Comparison of ENCODE assay signal across 8 cellular contexts in genomic region chr9:113059581-113060284, GRCh38. TPM values are rescaled to one million over a fixed set of nuclear protein-coding genes. Genes with fewer than 3 reads are reported as not detected.
DNase-seq lines count a peak whose midpoint lies in the region; ATAC-seq, FAIRE-seq and TF ChIP-seq lines count a peak whose summit lies in the region.
"Not testable (repeated sequence)": the region's sequence is repeated elsewhere in the genome, so short reads cannot be mapped to it uniquely, and the experiment has no call there.
"Had no signal": no experiment of that assay in that cellular context is flagged by ENCODE, and none has a peak within 500 bp of the region (broad histone marks: within the 10 kb centered on the region; RNA-seq: fewer than 3 reads in every experiment).

No MANE protein-coding gene starts in this region.

- not testable (repeated sequence) for H2BK120ac ChIP-seq in H1 (replicated peaks; ENCODE audit: low read depth, low read length)

- H2BK15ac ChIP-seq in H1 (ENCODE audit: low read length), result not testable (repeated sequence)

- H4K91ac ChIP-seq in H1 (replicated peaks; ENCODE audit: insufficient read length, low read length), result not testable (repeated sequence)

- H3F3A ChIP-seq in SK-N-SH (replicated peaks; ENCODE audit: insufficient read depth), result not testable (repeated sequence)

- H3K4me3 ChIP-seq in SK-N-SH (ENCODE audit: low read depth in 2 of 2, low read length in 1 of 2) (peak overlapping the region in 1 of 2 experiments; percentile 7; a peak in 1 of 4 replicates), H1 (ENCODE audit: extremely low read depth in 1 of 4, insufficient read depth in 2 of 4, low read depth in 3 of 4, low read length in 4 of 4) (peak overlapping the region in 1 of 4 experiments; percentile 40; a peak in 1 of 8 replicates)
- H3K4me3 ChIP-seq in lower lobe of right lung, result not testable (repeated sequence)

- POLR2A ChIA-PET in SK-N-SH (lab: Yijun Ruan, JAX); H1 (lab: Charles Lee; ENCODE audit: partially characterized antibody): not testable (repeated sequence)

- H3K9me3 ChIP-seq in SK-N-SH, lower lobe of right lung: not testable (repeated sequence)
- peaks cover 0 to 22% of the 10 kb centered on the region in 2 experiments; a peak in 2 of 4 replicates for H3K9me3 ChIP-seq in H1 (ENCODE audit: insufficient read depth in 2 of 2, low read depth in 1 of 2, low read length in 1 of 2)

- H2AK5ac ChIP-seq in H1 (ENCODE audit: low read depth, low read length), result not testable (repeated sequence)

- not testable (repeated sequence) for TF ChIP-seq EP300 in SK-N-SH (IDR thresholded peaks at IDR 0.05; ENCODE audit: borderline replicate concordance in 1 of 2, low read depth in 1 of 2, low read length in 1 of 2); H1 (IDR thresholded peaks at IDR 0.05; ENCODE audit: borderline replicate concordance in 1 of 2, low read depth in 2 of 2, low read length in 2 of 2)

- not testable (repeated sequence) for H3K79me2 ChIP-seq in SK-N-SH (ENCODE audit: insufficient read depth); H1 (ENCODE audit: control insufficient read depth in 1 of 2, insufficient read depth in 2 of 2, low read length in 2 of 2)

- DNase-seq in EH (ENCODE audit: low read depth), result peak; percentile 4
- peak; percentile 57 for DNase-seq in NCI-H146 (lab: John Stamatoyannopoulos, UW)
- peak; percentile 60 for DNase-seq in SK-N-SH
- DNase-seq in activated naive CD4-positive, alpha-beta T cell treated with Interleukin-2 at 50 U/mL for 16 hours, result peak; percentile 9
- DNase-seq in H1 (ENCODE audit: low read depth in 1 of 2, low spot score in 2 of 2), result peak in 1 of 2 experiments; percentile 67
- DNase-seq in lower lobe of right lung, result peak; percentile 32
- peak; percentile 14 for DNase-seq in stimulated activated CD4-positive, alpha-beta T cell treated with anti-CD3 and anti-CD28 coated beads, Interleukin-15, amount 100 ng/mL, for 24 hours

- not testable (repeated sequence) for H3K14ac ChIP-seq in H1 (ENCODE audit: insufficient read length)

- not testable (repeated sequence) for TF ChIP-seq POLR2A in H1 (IDR thresholded peaks at IDR 0.05; ENCODE audit: control extremely low read depth in 1 of 2, low read depth in 2 of 2, low read length in 2 of 2)

- intact Hi-C loops in lower lobe of right lung (cut with DNase I), result not testable (repeated sequence)

- H2AFZ ChIP-seq in SK-N-SH (ENCODE audit: low read depth); H1 (ENCODE audit: low read length): not testable (repeated sequence)

- H2BK20ac ChIP-seq in H1 (ENCODE audit: low read length), result not testable (repeated sequence)

- not testable (repeated sequence) for H3K27me3 ChIP-seq in SK-N-SH (ENCODE audit: insufficient read depth)
- peaks cover 39 to 52% (median 49%) of the 10 kb centered on the region in 4 experiments for H3K27me3 ChIP-seq in H1 (replicated peaks in 1 of 4; ENCODE audit: control insufficient read depth in 3 of 4, extremely low read depth in 1 of 4, insufficient read depth in 3 of 4, low read length in 3 of 4)
- H3K27me3 ChIP-seq in lower lobe of right lung (ENCODE audit: low read depth), result peaks cover 24% of the 10 kb centered on the region

- H3K27ac ChIP-seq in SK-N-SH (ENCODE audit: low read depth in 2 of 2, low read length in 1 of 2); H1 (ENCODE audit: low read depth, low read length); lower lobe of right lung: not testable (repeated sequence)

- H3K9me2 ChIP-seq in SK-N-SH, result not testable (repeated sequence)

- H2BK12ac ChIP-seq in H1 (ENCODE audit: low read depth, low read length), result not testable (repeated sequence)

- H4K20me1 ChIP-seq in SK-N-SH (ENCODE audit: insufficient read depth); H1 (replicated peaks in 1 of 2; ENCODE audit: control insufficient read depth in 1 of 2, insufficient read depth in 2 of 2, low read length in 2 of 2): not testable (repeated sequence)

- peaks cover 10% of the 10 kb centered on the region for H3K23me2 ChIP-seq in H1 (ENCODE audit: low read depth, low read length)

- not testable (repeated sequence) for H3K23ac ChIP-seq in H1 (ENCODE audit: insufficient read length)

- H3K4ac ChIP-seq in H1 (replicated peaks; ENCODE audit: insufficient read length, low read depth, low read length), result not testable (repeated sequence)

- not testable (repeated sequence) for H3K36me3 ChIP-seq in SK-N-SH (replicated peaks in 1 of 2; ENCODE audit: control insufficient read depth in 1 of 2, insufficient read depth in 2 of 2, low read length in 1 of 2); H1 (ENCODE audit: control insufficient read depth in 2 of 4, insufficient read depth in 4 of 4, low read length in 3 of 4); lower lobe of right lung

- H4K5ac ChIP-seq in H1 (ENCODE audit: insufficient read length, low read depth, low read length), result not testable (repeated sequence)

- not testable (repeated sequence) for FAIRE-seq in H1 (lab: Jason Lieb, UNC)

- H3K4me1 ChIP-seq in SK-N-SH (ENCODE audit: control insufficient read depth in 1 of 2, insufficient read depth in 2 of 2, low read depth in 1 of 2, low read length in 1 of 2); H1 (replicated peaks in 1 of 4; ENCODE audit: control insufficient read depth in 3 of 4, insufficient read depth in 4 of 4, low read length in 3 of 4); lower lobe of right lung: not testable (repeated sequence)

- not testable (repeated sequence) for TF ChIP-seq CTCF in SK-N-SH (IDR thresholded peaks at IDR 0.05); H1 (IDR thresholded peaks at IDR 0.05; ENCODE audit: control extremely low read depth in 1 of 3, insufficient read depth in 1 of 3, low read depth in 1 of 3, low read length in 3 of 3); lower lobe of right lung (IDR thresholded peaks at IDR 0.05)

- ATAC-seq in lower lobe of right lung, result not testable (repeated sequence)

- not testable (repeated sequence) for H3K18ac ChIP-seq in H1 (ENCODE audit: extremely low read depth, low read length)

- not testable (repeated sequence) for H3K4me2 ChIP-seq in SK-N-SH
- H3K4me2 ChIP-seq in H1 (ENCODE audit: insufficient read depth in 1 of 2, low read depth in 2 of 2, low read length in 2 of 2), result peak overlapping the region; percentile 23 to 49; a peak in 1 of 4 replicates

- H2BK5ac ChIP-seq in H1 (ENCODE audit: low read depth, low read length), result not testable (repeated sequence)

- H4K8ac ChIP-seq in H1 (ENCODE audit: extremely low read depth, insufficient read depth, low read length), result not testable (repeated sequence)

- not testable (repeated sequence) for H3K9ac ChIP-seq in SK-N-SH; H1 (replicated peaks in 1 of 4; ENCODE audit: extremely low read depth in 1 of 4, low read depth in 3 of 4, low read length in 3 of 4)

- CTCF ChIA-PET in SK-N-SH (lab: Yijun Ruan, JAX); H1 (lab: Charles Lee; ENCODE audit: partially characterized antibody): not testable (repeated sequence)

- H3K79me1 ChIP-seq in H1 (ENCODE audit: low read depth, low read length), result not testable (repeated sequence)

- WGBS in SK-N-SH (ENCODE audit: low lambda C conversion rate), result 19% methylated on average over 30 of the region's 61 CpGs
- WGBS in H1 (ENCODE audit: extremely low coverage in 1 of 2, insufficient coverage in 1 of 2, insufficient read length in 1 of 2, insufficient replicate concordance in 2 of 2, low coverage in 1 of 2, low lambda C conversion rate in 2 of 2, missing lambda C conversion rate in 1 of 2), 2 experiments, result 23% methylated on average over 44 of the region's 61 CpGs; no CpG with 5 or more reads in 1 of the 2 experiments

- TF ChIP-seq RAD21 in SK-N-SH (IDR thresholded peaks at IDR 0.05; ENCODE audit: low read length); H1 (IDR thresholded peaks at IDR 0.05 in 1 of 2, conservative IDR thresholded peaks at IDR 0.05 in 1 of 2; ENCODE audit: low read depth in 2 of 2, low read length in 2 of 2): not testable (repeated sequence)

- not testable (repeated sequence) for H3K56ac ChIP-seq in H1 (replicated peaks; ENCODE audit: insufficient read length, low read depth, low read length)

TF ChIP-seq in SK-N-SH, 30 proteins besides CTCF, POLR2A, EP300 and RAD21:
- TF ChIP-seq GABPA (IDR thresholded peaks at IDR 0.05; ENCODE audit: low read depth), result peak; percentile 53

TF ChIP-seq in H1, 55 proteins besides CTCF, POLR2A, EP300 and RAD21 (continues in another document):
- TF ChIP-seq EZH2 (IDR thresholded peaks at IDR 0.05; ENCODE audit: low read depth, low read length, severe bottlenecking) (peak; percentile 79), SUZ12 (IDR thresholded peaks at IDR 0.05; ENCODE audit: low read length) (peak; percentile 82)

RNA-seq across cellular contexts. Expression of gene ZFP37, which starts 3.2 kb away (rescaled TPM):
- polyA plus RNA-seq in SK-N-SH (2012; rRNA removed) (0.58 and 0.67 TPM in 2 replicates), H1 (2011; rRNA removed) (0.25 and 0.38 TPM in 2 replicates)
- 0.79 and 0.99 TPM in 2 replicates for polyA plus RNA-seq in SK-N-SH (2012; cell fraction: cytosol; rRNA removed)
- 0.86 and 1.2 TPM in 2 replicates for polyA plus RNA-seq in SK-N-SH (2012; cell fraction: nucleus; rRNA removed)
- total RNA-seq in H1 (2021; fragmentation: NEBNext Ultra II Directional; extraction: Animal tissue kit (Norgen Biotek cat#: 25700)), result 4.4 and 5.1 TPM in 2 replicates
- polyA plus RNA-seq in H1 (2011; cell fraction: cytosol; rRNA removed), result 0.78 TPM
- polyA plus RNA-seq in H1 (2011; cell fraction: nucleus; rRNA removed), result 0.71 TPM
- polyA plus RNA-seq in H1 (2012, experiment 1 of 2), result 1.7 to 2.3 TPM (median 2.1 TPM) in 4 replicates
- 0.17 TPM for polyA plus RNA-seq in H1 (2012, experiment 2 of 2)
- polyA plus RNA-seq in H1 (2013, experiment 1 of 2), result 1.6 TPM
- 2.0 TPM for polyA plus RNA-seq in H1 (2013, experiment 2 of 2)
- 1.1 and 2.2 TPM in 2 replicates for polyA minus RNA-seq in H1 (2011; rRNA and poly(A)+ RNA removed)
- 1.5 TPM for polyA minus RNA-seq in H1 (2011; cell fraction: cytosol; rRNA and poly(A)+ RNA removed)
- 2.9 TPM for polyA minus RNA-seq in H1 (2011; cell fraction: nucleus; rRNA and poly(A)+ RNA removed)
- total RNA-seq in lower lobe of right lung, result 1.1 TPM

RNA-seq across cellular contexts. Expression of gene ZNF883, which starts 47.7 kb away (rescaled TPM):
- polyA plus RNA-seq in SK-N-SH (2012; rRNA removed) (2.0 and 2.3 TPM in 2 replicates), H1 (2011; rRNA removed) (4.5 and 6.1 TPM in 2 replicates)
- polyA plus RNA-seq in SK-N-SH (2012; cell fraction: cytosol; rRNA removed), result 3.0 and 3.6 TPM in 2 replicates
- 1.8 and 2.1 TPM in 2 replicates for polyA plus RNA-seq in SK-N-SH (2012; cell fraction: nucleus; rRNA removed)
- total RNA-seq in H1 (2021; fragmentation: NEBNext Ultra II Directional; extraction: Animal tissue kit (Norgen Biotek cat#: 25700)), result 19.2 and 20.2 TPM in 2 replicates
- polyA plus RNA-seq in H1 (2011; cell fraction: cytosol; rRNA removed), result 4.9 TPM
- polyA plus RNA-seq in H1 (2011; cell fraction: nucleus; rRNA removed), result 14.9 TPM
- polyA plus RNA-seq in H1 (2012, experiment 1 of 2), result 4.7 to 9.2 TPM (median 6.4 TPM) in 4 replicates
- polyA plus RNA-seq in H1 (2012, experiment 2 of 2), result 0.39 TPM
- 16.9 TPM for polyA plus RNA-seq in H1 (2013, experiment 1 of 2)
- 14.4 TPM for polyA plus RNA-seq in H1 (2013, experiment 2 of 2)
- 22.2 and 29.6 TPM in 2 replicates for polyA minus RNA-seq in H1 (2011; rRNA and poly(A)+ RNA removed)
- polyA minus RNA-seq in H1 (2011; cell fraction: cytosol; rRNA and poly(A)+ RNA removed), result 10.6 TPM
- 77.5 TPM for polyA minus RNA-seq in H1 (2011; cell fraction: nucleus; rRNA and poly(A)+ RNA removed)
- 0.89 TPM for total RNA-seq in lower lobe of right lung
- total RNA-seq: SJCRH30 had no signal

Comparison
In these comparisons a context has a peak if more than half of its experiments do, and no peak if none do; other contexts are left out.
1. RNA of gene ZNF883, which starts 47.7 kb away (total RNA-seq): 19.2 to 20.2 TPM in H1; 0.89 TPM in lower lobe of right lung (single experiment); every median in the first group is over 10 times any median in the second.